In genomic region chr2:75406138-75406537, GRCh38 we compare ENCODE assay signal across 20 cellular contexts.
A peak's percentile ranks its signal among the peaks of the same experiment; 100 is the strongest.
DNase-seq lines count a peak whose midpoint lies in the region; ATAC-seq, FAIRE-seq and TF ChIP-seq lines count a peak whose summit lies in the region.
"Had no signal": no experiment of that assay in that cellular context is flagged by ENCODE, and none has a peak within 500 bp of the region (broad histone marks: within the 10 kb centered on the region; RNA-seq: fewer than 3 reads in every experiment).

No MANE protein-coding gene starts in this region.

- RAD21 ChIA-PET in GM12878 (lab: Charles Lee; ENCODE audit: unreplicated experiment) = interaction anchor here (0.8 to 6.6 kb wide), 8 partner anchors 9 to 490 kb away, joined by 3 to 147 read pairs (median 4); partner anchors contain the start of gene TACR1

- CTCF ChIA-PET in GM12878 (lab: Yijun Ruan, JAX) = interaction anchor here (0.6 to 18.4 kb wide), 13 partner anchors 11 to 351 kb away, joined by 3 to 235 read pairs (median 5); partner anchors contain the start of gene TACR1
- CTCF ChIA-PET in T-cell (lab: Charles Lee) = interaction anchor here in 1 of 2 donors (0.8 kb wide), 1 partner anchor 9 kb away, joined by 4 read pairs; no protein-coding TSS in a partner anchor

- TF ChIP-seq CTCF in GM12878 (IDR thresholded peaks at IDR 0.05 in 2 of 3, conservative IDR thresholded peaks at IDR 0.05 in 1 of 3; ENCODE audit: control insufficient read depth in 2 of 3, extremely low read depth in 1 of 3, insufficient read depth in 1 of 3, low read depth in 3 of 3, low read length in 3 of 3) (no peak), neural progenitor cell (IDR thresholded peaks at IDR 0.05) (no peak), HFFc6 (IDR thresholded peaks at IDR 0.05) (no peak)

- H3K4me3 ChIP-seq in GM12878 (no peak overlapping the region), neural progenitor cell (no peak overlapping the region)
- H3K4me3 ChIP-seq: K562, SK-N-MC had no signal

- H3K36me3 ChIP-seq in GM12878 (ENCODE audit: control insufficient read depth in 2 of 2, insufficient read depth in 2 of 2, low read length in 1 of 2) (no peaks in the 10 kb centered on the region; a peak in 1 of 4 replicates), neural progenitor cell (no peaks in the 10 kb centered on the region)

- TF ChIP-seq EP300 in GM12878 (IDR thresholded peaks at IDR 0.05; ENCODE audit: borderline replicate concordance in 1 of 2, control insufficient read depth in 1 of 2, low read depth in 2 of 2, low read length in 2 of 2) = no peak

- in situ Hi-C loops in GM12878 (cut with MboI) = loop anchor here (25.0 kb wide), 1 partner anchor 344 kb away; no protein-coding TSS in a partner anchor

- H3K36me3 Mint-ChIP-seq in neural progenitor cell = no peaks in the 10 kb centered on the region
- H3K36me3 Mint-ChIP-seq in T-cell = peaks cover 8% of the 10 kb centered on the region
- peaks cover 8% of the 10 kb centered on the region; the same call in 1 of the 2 replicates for H3K36me3 Mint-ChIP-seq in HFFc6 (ENCODE audit: low read depth)
- H3K36me3 Mint-ChIP-seq: CD14-positive monocyte had no signal

- H3K79me2 ChIP-seq in GM12878 (ENCODE audit: control insufficient read depth, insufficient read depth, low read length) = peaks cover 3% of the 10 kb centered on the region; the same call in 1 of the 2 replicates
- no peaks in the 10 kb centered on the region for H3K79me2 ChIP-seq in neural progenitor cell (ENCODE audit: low read depth)

- H4K20me1 ChIP-seq in GM12878 (ENCODE audit: control insufficient read depth, insufficient read depth) (no peaks in the 10 kb centered on the region), neural progenitor cell (ENCODE audit: low read depth) (no peaks in the 10 kb centered on the region)

- SMC1A ChIA-PET in GM12878 (lab: Charles Lee; ENCODE audit: uncharacterized antibody, unreplicated experiment) = interaction anchor here (0.7 to 9.4 kb wide), 15 partner anchors 9 to 348 kb away, joined by 3 to 211 read pairs (median 7); partner anchors contain the start of gene TACR1

- H3F3A ChIP-seq in neural progenitor cell (ENCODE audit: low read depth) = no peaks in the 10 kb centered on the region

- no peaks in the 10 kb centered on the region for H3K27me3 Mint-ChIP-seq in neural progenitor cell (ENCODE audit: insufficient read depth, low read depth)
- peaks cover 0 to 18% of the 10 kb centered on the region in 2 donors for H3K27me3 Mint-ChIP-seq in T-cell
- peaks cover 27% of the 10 kb centered on the region for H3K27me3 Mint-ChIP-seq in HFFc6 (ENCODE audit: insufficient read depth)

- WGBS in GM12878 (ENCODE audit: insufficient coverage, insufficient replicate concordance, low lambda C conversion rate, missing lambda C conversion rate) = 94% methylated on average over 1 of the region's 1 CpG

- H3K4me1 Mint-ChIP-seq in neural progenitor cell = peaks cover 11% of the 10 kb centered on the region
- H3K4me1 Mint-ChIP-seq in T-cell = peaks cover 0 to 33% (median 17%) of the 10 kb centered on the region in 3 donors
- H3K4me1 Mint-ChIP-seq in HFFc6 (ENCODE audit: low read depth) = no peaks in the 10 kb centered on the region
- H3K4me1 Mint-ChIP-seq: CD14-positive monocyte had no signal

- POLR2A ChIA-PET in GM12878 (lab: Charles Lee) (interaction anchor here (1.7 kb wide), 1 partner anchor 22 kb away, joined by 8 read pairs; no protein-coding TSS in a partner anchor), T-cell (lab: Charles Lee) (no interaction called here)

- peak overlapping the region; percentile 11; the same call in 1 of the 2 replicates for H3K4me2 ChIP-seq in GM12878 (ENCODE audit: control insufficient read depth, insufficient read depth)
- peak overlapping the region; percentile 0 for H3K4me2 ChIP-seq in neural progenitor cell

- H3K27ac ChIP-seq in GM12878 (ENCODE audit: control insufficient read depth, insufficient read depth) (0 out of 2 replicates have a peak overlapping the region, but pooled peaks have one; percentile 4), neural progenitor cell (no peak overlapping the region)
- H3K27ac ChIP-seq: SK-N-MC had no signal

- H3K4me1 ChIP-seq in GM12878 (ENCODE audit: control insufficient read depth, insufficient read depth, low read length) (no peaks in the 10 kb centered on the region; the same call in 1 of the 2 replicates), neural progenitor cell (peaks cover 13% of the 10 kb centered on the region)

- H3K9me3 ChIP-seq in GM12878 (replicated peaks; ENCODE audit: control insufficient read depth, insufficient read depth, low read length) (peaks cover 7% of the 10 kb centered on the region), neural progenitor cell (ENCODE audit: low read depth) (no peaks in the 10 kb centered on the region)

- no peak for TF ChIP-seq POLR2A in GM12878 (IDR thresholded peaks at IDR 0.05; ENCODE audit: low read depth, low read length)

- ATAC-seq in HG02610 (IDR thresholded peaks at IDR 0.05; ENCODE audit: unreplicated experiment) (peak; percentile 76), GM12878 (peak; percentile 48), T-cell (replicated peaks in 1 of 4) (no peak)
- ATAC-seq: K562 had no signal

- no peak overlapping the region for H2AFZ ChIP-seq in GM12878 (ENCODE audit: control insufficient read depth, low read depth, low read length)
- H2AFZ ChIP-seq in neural progenitor cell (replicated peaks) = peak overlapping the region; percentile 2

- intact Hi-C loops in GM12878 (cut with micrococcal nuclease; ENCODE audit: unreplicated experiment) = no loop called here

- H3K9ac ChIP-seq in GM12878 (ENCODE audit: control insufficient read depth, insufficient read depth, low read length) = no peak overlapping the region
- H3K9ac ChIP-seq in neural progenitor cell = no peak overlapping the region

- H3K27me3 ChIP-seq in GM12878 (replicated peaks in 1 of 2; ENCODE audit: control insufficient read depth in 2 of 2, insufficient read depth in 2 of 2, low read length in 1 of 2) (no peaks in the 10 kb centered on the region), neural progenitor cell (no peaks in the 10 kb centered on the region)

- H3K27ac Mint-ChIP-seq in neural progenitor cell (peak overlapping the region; percentile 18), T-cell (no peak overlapping the region), HFFc6 (no peak overlapping the region)
- H3K27ac Mint-ChIP-seq: CD14-positive monocyte had no signal

- peaks cover 6% of the 10 kb centered on the region for H3K9me3 Mint-ChIP-seq in neural progenitor cell
- H3K9me3 Mint-ChIP-seq in T-cell = peaks cover 5 to 11% (median 9%) of the 10 kb centered on the region in 3 donors
- peaks cover 11% of the 10 kb centered on the region; the same call in 1 of the 2 replicates for H3K9me3 Mint-ChIP-seq in HFFc6

- BruUV-seq in GM12878 (replicated peaks; lab: Mats Ljungman, UMichigan) = no TSS peak

- DNase-seq in GM19239 (ENCODE audit: insufficient read length, low spot score) (no peak), GM12878 (ENCODE audit: low read depth, low spot score) (no peak), neural progenitor cell (ENCODE audit: low spot score) (peak; percentile 50), CD1c-positive myeloid dendritic cell (ENCODE audit: extremely low spot score) (no peak), T-cell (no peak), HFFc6 (no peak)
- DNase-seq: AML-193, COR-L47, GDM1, NCI-H1105, NCI-H1694, NCI-H2081 treated with DMSO at 0.1 percent for 48 hours, NCI-H2227 treated with DMSO at 0.1 percent for 48 hours, NCI-H510A treated with DMSO at 0.1 percent for 48 hours, SHP77 had no signal

- FAIRE-seq in GM19239 (lab: Jason Lieb, UNC) (peak; percentile 65), GM12878 (lab: Jason Lieb, UNC) (no peak)
- FAIRE-seq: H54, K562 had no signal

- no peak for TF ChIP-seq RAD21 in GM12878 (IDR thresholded peaks at IDR 0.05; ENCODE audit: insufficient read depth, low read depth, low read length)

- no peak overlapping the region for H3K4me3 Mint-ChIP-seq in neural progenitor cell
- no peak overlapping the region for H3K4me3 Mint-ChIP-seq in T-cell
- no peak overlapping the region for H3K4me3 Mint-ChIP-seq in HFFc6
- H3K4me3 Mint-ChIP-seq: CD14-positive monocyte had no signal

TF ChIP-seq in GM12878, 131 proteins besides CTCF, POLR2A, EP300 and RAD21 (continues in another document):
- TF ChIP-seq ASH2L (IDR thresholded peaks at IDR 0.05; ENCODE audit: borderline replicate concordance, low read depth) = no peak
- TF ChIP-seq PAX5 (IDR thresholded peaks at IDR 0.05; ENCODE audit: borderline replicate concordance, low read depth, low read length) = no peak
- TF ChIP-seq EZH2 (IDR thresholded peaks at IDR 0.05; ENCODE audit: borderline replicate concordance, control insufficient read depth, low read depth, low read length) = no peak
- TF ChIP-seq POU2F2 (IDR thresholded peaks at IDR 0.05; ENCODE audit: borderline replicate concordance, low read depth, low read length) = peak; percentile 84; the same call in 1 of the 3 replicates
- TF ChIP-seq TARDBP (IDR thresholded peaks at IDR 0.05; ENCODE audit: borderline replicate concordance) = no peak
- peak; percentile 50 for TF ChIP-seq BCL3 (IDR thresholded peaks at IDR 0.05; ENCODE audit: borderline replicate concordance, insufficient read depth, low read depth, low read length, poor library complexity, severe bottlenecking)

Comparison
In these comparisons a context has a peak if more than half of its experiments do, and no peak if none do; other contexts are left out.
1. ATAC-seq: peak in HG02610 (single experiment) and GM12878 (single experiment); none in T-cell (0 of 4).